1 cellular context compared by ENCODE assay signal in the genomic region with DNA sequence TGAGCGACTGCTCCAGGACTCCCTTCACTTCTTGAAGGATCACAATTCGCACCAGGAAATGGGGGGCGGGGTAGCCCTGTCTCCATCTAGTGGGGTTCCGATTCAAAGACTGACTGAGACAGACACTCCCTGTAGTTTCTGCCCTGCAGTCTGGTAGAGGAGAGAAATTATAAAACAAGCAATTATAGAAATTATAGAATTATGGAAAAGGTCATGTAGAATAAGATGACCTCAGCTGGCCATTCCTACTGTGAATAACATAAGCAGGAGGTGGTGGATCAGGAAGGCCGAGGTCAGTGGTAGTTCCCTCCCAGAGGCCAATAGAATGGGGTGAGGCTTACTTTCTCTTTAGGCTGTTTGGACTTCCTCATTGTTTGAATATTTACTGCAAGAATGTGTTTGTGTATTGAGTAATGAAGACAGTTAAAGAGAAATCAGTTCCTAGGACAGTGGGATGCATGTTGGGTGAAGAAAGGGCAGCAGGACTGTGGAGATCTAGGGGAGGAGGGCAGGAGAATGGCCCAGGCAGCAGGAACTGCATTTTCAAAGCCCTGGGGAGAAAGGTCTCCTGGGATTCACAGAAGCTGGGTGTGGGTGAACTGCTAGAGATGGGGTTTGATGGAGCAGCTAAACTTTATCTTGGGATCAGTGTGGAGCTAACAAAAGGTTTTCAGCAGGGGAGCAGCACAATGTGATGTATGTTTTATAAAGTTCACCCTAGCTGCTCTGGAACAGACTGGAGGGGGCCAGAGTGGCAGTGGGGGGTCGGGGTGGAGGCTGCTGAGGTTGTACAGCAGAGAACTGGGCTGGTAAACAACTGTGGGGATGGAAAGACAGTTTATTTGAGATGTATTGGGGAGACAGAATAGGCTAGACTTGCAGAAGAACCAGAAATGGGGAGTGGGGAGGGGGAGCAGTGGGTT.
TF ChIP-seq lines count a peak whose summit lies in the region.

No MANE protein-coding gene starts in this region.

TF ChIP-seq in HEK293T, 16 proteins besides CTCF, POLR2A, EP300 and RAD21:
- TF ChIP-seq CTBP1 (IDR thresholded peaks at IDR 0.05; ENCODE audit: borderline replicate concordance) (no peak), TARDBP (IDR thresholded peaks at IDR 0.05) (no peak), FOXM1 (IDR thresholded peaks at IDR 0.05; ENCODE audit: borderline replicate concordance) (no peak), ZNF384 (IDR thresholded peaks at IDR 0.05) (no peak), L3MBTL2 (conservative IDR thresholded peaks at IDR 0.05) (no peak), SP1 (IDR thresholded peaks at IDR 0.05) (no peak), LEF1 (IDR thresholded peaks at IDR 0.05; ENCODE audit: borderline replicate concordance) (no peak), FOXK2 (IDR thresholded peaks at IDR 0.05) (no peak), FOXA1 (IDR thresholded peaks at IDR 0.05) (no peak), ARNT (IDR thresholded peaks at IDR 0.05) (no peak), ELF4 (IDR thresholded peaks at IDR 0.05) (no peak), BHLHE40 (IDR thresholded peaks at IDR 0.05; ENCODE audit: borderline replicate concordance) (no peak), NFRKB (IDR thresholded peaks at IDR 0.05) (no peak), HDGF (IDR thresholded peaks at IDR 0.05; ENCODE audit: borderline replicate concordance) (no peak), SUZ12 (IDR thresholded peaks at IDR 0.05) (no peak)
- TF ChIP-seq, protein P1, sequence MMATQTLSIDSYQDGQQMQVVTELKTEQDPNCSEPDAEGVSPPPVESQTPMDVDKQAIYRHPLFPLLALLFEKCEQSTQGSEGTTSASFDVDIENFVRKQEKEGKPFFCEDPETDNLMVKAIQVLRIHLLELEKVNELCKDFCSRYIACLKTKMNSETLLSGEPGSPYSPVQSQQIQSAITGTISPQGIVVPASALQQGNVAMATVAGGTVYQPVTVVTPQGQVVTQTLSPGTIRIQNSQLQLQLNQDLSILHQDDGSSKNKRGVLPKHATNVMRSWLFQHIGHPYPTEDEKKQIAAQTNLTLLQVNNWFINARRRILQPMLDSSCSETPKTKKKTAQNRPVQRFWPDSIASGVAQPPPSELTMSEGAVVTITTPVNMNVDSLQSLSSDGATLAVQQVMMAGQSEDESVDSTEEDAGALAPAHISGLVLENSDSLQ (IDR thresholded peaks at IDR 0.05), result no peak
